1 cellular context compared by ENCODE assay signal in genomic region chr3:147421184-147421912, GRCh38.
TF ChIP-seq lines count a peak whose summit lies in the region.

No MANE protein-coding gene starts in this region.

TF ChIP-seq in HepG2, 621 proteins besides CTCF, POLR2A, EP300 and RAD21:
- TF ChIP-seq REPIN1 (CRISPR knock-in tag; IDR thresholded peaks at IDR 0.05; ENCODE audit: borderline replicate concordance, low read depth), result no peak
- no peak for TF ChIP-seq DDIT3 (CRISPR knock-in tag; IDR thresholded peaks at IDR 0.05)
- TF ChIP-seq RAD51 (IDR thresholded peaks at IDR 0.05; ENCODE audit: borderline replicate concordance), result no peak
- TF ChIP-seq ZNF576 (CRISPR knock-in tag; IDR thresholded peaks at IDR 0.05), result no peak
- TF ChIP-seq ZNF260 (CRISPR knock-in tag; IDR thresholded peaks at IDR 0.05; ENCODE audit: borderline replicate concordance, low read depth), result no peak
- no peak for TF ChIP-seq ATRX (CRISPR knock-in tag; IDR thresholded peaks at IDR 0.05; ENCODE audit: borderline replicate concordance)
- TF ChIP-seq MAFG (CRISPR knock-in tag; IDR thresholded peaks at IDR 0.05), result no peak
- no peak for TF ChIP-seq MTA3 (CRISPR knock-in tag; IDR thresholded peaks at IDR 0.05)
- no peak for TF ChIP-seq ZBTB2 (CRISPR knock-in tag; IDR thresholded peaks at IDR 0.05; ENCODE audit: low read depth)
- TF ChIP-seq ZNF709 (CRISPR knock-in tag; IDR thresholded peaks at IDR 0.05), result no peak
- TF ChIP-seq ZNF781 (CRISPR knock-in tag; IDR thresholded peaks at IDR 0.05; ENCODE audit: borderline replicate concordance, not compliant biosample characterization), result no peak
- no peak for TF ChIP-seq SIN3B (IDR thresholded peaks at IDR 0.05; ENCODE audit: low read length)
- TF ChIP-seq ZNF83 (CRISPR knock-in tag; IDR thresholded peaks at IDR 0.05; ENCODE audit: borderline replicate concordance), result no peak
- no peak for TF ChIP-seq ZNF275 (CRISPR knock-in tag; IDR thresholded peaks at IDR 0.05; ENCODE audit: borderline replicate concordance)
